14 cellular contexts compared by ENCODE assay signal in the genomic region with DNA sequence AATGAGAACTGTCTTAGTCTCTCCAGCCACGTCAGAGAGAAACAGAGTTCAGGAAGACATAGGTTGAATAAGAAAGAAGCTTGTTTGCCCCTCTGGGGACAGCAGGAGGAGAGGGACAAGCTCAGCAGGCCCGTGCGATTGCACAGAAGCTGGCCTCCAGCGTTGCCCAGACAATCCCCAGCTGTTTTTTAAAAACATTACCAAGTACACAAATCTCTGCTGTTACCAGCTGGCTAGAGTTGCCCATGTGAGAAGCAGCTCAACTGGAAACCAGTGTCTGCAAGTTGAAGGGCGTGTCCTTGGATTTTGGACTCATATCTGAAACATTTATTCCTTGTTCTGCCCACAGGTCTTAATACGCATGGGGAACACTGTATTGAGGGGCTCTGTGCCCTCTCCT.
DNase-seq lines count a peak whose midpoint lies in the region; ATAC-seq and TF ChIP-seq lines count a peak whose summit lies in the region.
"Had no signal": no experiment of that assay in that cellular context is flagged by ENCODE, and none has a peak within 500 bp of the region (broad histone marks: within the 10 kb centered on the region; RNA-seq: fewer than 3 reads in every experiment).

No MANE protein-coding gene starts in this region.

- no peak for DNase-seq in activated CD4-positive, alpha-beta T cell treated with anti-CD3 and anti-CD28 coated beads, Interleukin-2, amount 10 ng/mL, durations not matched to agents 24 days and 14 days
- no peak for DNase-seq in activated CD4-positive, alpha-beta T cell treated with anti-CD3 and anti-CD28 coated beads for 1 hour
- DNase-seq in OCI-LY7 (ENCODE audit: low spot score), result no peak
- DNase-seq in esophagus muscularis mucosa (ENCODE audit: extremely low spot score), result peak; percentile 55
- DNase-seq in stimulated activated effector memory CD8-positive, alpha-beta T cell treated with anti-CD3 and anti-CD28 coated beads, Interleukin-12 subunit alpha, Interleukin-12 subunit beta, amount 100 ng/mL, for 72 hours (ENCODE audit: low spot score in 2 of 2), result no peak
- DNase-seq in glomerular visceral epithelial cell (ENCODE audit: extremely low spot score), result no peak
- DNase-seq in erythroblast (lab: John Stamatoyannopoulos, UW), result no peak
- DNase-seq: effector CD8-positive, alpha-beta T cell; GF-D8; NCI-H2029 treated with DMSO at 0.1 percent for 48 hours; WERI-Rb-1 had no signal

- H3K27ac Mint-ChIP-seq in activated CD4-positive, alpha-beta T cell treated with anti-CD3 and anti-CD28 coated beads, Interleukin-2, amount 10 ng/mL, durations not matched to agents 24 days and 14 days, result peak overlapping the region; percentile 91
- peak overlapping the region; percentile 93 for H3K27ac Mint-ChIP-seq in stimulated activated effector memory CD8-positive, alpha-beta T cell treated with anti-CD3 and anti-CD28 coated beads, Interleukin-12 subunit alpha, Interleukin-12 subunit beta, amount 100 ng/mL, for 72 hours

- H3K4me2 ChIP-seq in OCI-LY7 (ENCODE audit: low read length), result no peak overlapping the region
- H3K4me2 ChIP-seq: hepatocyte had no signal

- no TSS peak for BruUV-seq in OCI-LY7 (replicated peaks; lab: Mats Ljungman, UMichigan)

- TF ChIP-seq CTCF in OCI-LY7 (conservative IDR thresholded peaks at IDR 0.05; ENCODE audit: low read length) (no peak), esophagus muscularis mucosa (IDR thresholded peaks at IDR 0.05) (no peak)

- no peaks in the 10 kb centered on the region for H3K79me2 ChIP-seq in OCI-LY7 (ENCODE audit: insufficient read depth, low read depth, low read length)
- H3K79me2 ChIP-seq: hepatocyte had no signal

- TF ChIP-seq POLR2A in esophagus muscularis mucosa (IDR thresholded peaks at IDR 0.05; ENCODE audit: low read depth) (no peak), erythroblast (IDR thresholded peaks at IDR 0.05; ENCODE audit: low read length) (no peak)

- CTCF ChIA-PET in OCI-LY7 (lab: Charles Lee; ENCODE audit: unreplicated experiment), result no interaction called here

- TF ChIP-seq EP300 in esophagus muscularis mucosa (IDR thresholded peaks at IDR 0.05), result no peak

- no peaks in the 10 kb centered on the region for H3K9me3 ChIP-seq in OCI-LY7 (ENCODE audit: low read length)
- no peaks in the 10 kb centered on the region for H3K9me3 ChIP-seq in esophagus muscularis mucosa
- H3K9me3 ChIP-seq: adrenal gland had no signal

- intact Hi-C loops in activated CD4-positive, alpha-beta T cell treated with anti-CD3 and anti-CD28 coated beads, Interleukin-2, amount 10 ng/mL, durations not matched to agents 24 days and 14 days (cut with micrococcal nuclease), result loop anchor here (1.0 to 5.0 kb wide), 5 partner anchors 20 to 101 kb away; no protein-coding TSS in a partner anchor
- intact Hi-C loops in OCI-LY7 (cut with micrococcal nuclease; ENCODE audit: unreplicated experiment), result no loop called here
- intact Hi-C loops in esophagus muscularis mucosa (cut with DNase I), result no loop called here

- 78% methylated on average over 6 of the region's 6 CpGs for WGBS in esophagus muscularis mucosa

- H3K36me3 ChIP-seq in OCI-LY7 (ENCODE audit: insufficient read depth, low read length) (no peaks in the 10 kb centered on the region), esophagus muscularis mucosa (no peaks in the 10 kb centered on the region)
- H3K36me3 ChIP-seq: adrenal gland, WERI-Rb-1 had no signal

- H3K4me3 ChIP-seq in OCI-LY7 (ENCODE audit: low read depth, low read length, poor library complexity, severe bottlenecking) (no peak overlapping the region), esophagus muscularis mucosa (no peak overlapping the region)
- H3K4me3 ChIP-seq: adrenal gland, hepatocyte had no signal

- no peaks in the 10 kb centered on the region for H3K9me2 ChIP-seq in OCI-LY7 (ENCODE audit: insufficient read depth, low read length)

- H3K4me3 Mint-ChIP-seq in activated CD4-positive, alpha-beta T cell treated with anti-CD3 and anti-CD28 coated beads, Interleukin-2, amount 10 ng/mL, durations not matched to agents 24 days and 14 days, result no peak overlapping the region
- peak overlapping the region; percentile 53 for H3K4me3 Mint-ChIP-seq in stimulated activated effector memory CD8-positive, alpha-beta T cell treated with anti-CD3 and anti-CD28 coated beads, Interleukin-12 subunit alpha, Interleukin-12 subunit beta, amount 100 ng/mL, for 72 hours

- H3K36me3 Mint-ChIP-seq in activated CD4-positive, alpha-beta T cell treated with anti-CD3 and anti-CD28 coated beads, Interleukin-2, amount 10 ng/mL, durations not matched to agents 24 days and 14 days (ENCODE audit: low read depth), result peaks cover 2% of the 10 kb centered on the region
- H3K36me3 Mint-ChIP-seq in stimulated activated effector memory CD8-positive, alpha-beta T cell treated with anti-CD3 and anti-CD28 coated beads, Interleukin-12 subunit alpha, Interleukin-12 subunit beta, amount 100 ng/mL, for 72 hours, result no peaks in the 10 kb centered on the region

- H3K9me3 Mint-ChIP-seq in activated CD4-positive, alpha-beta T cell treated with anti-CD3 and anti-CD28 coated beads, Interleukin-2, amount 10 ng/mL, durations not matched to agents 24 days and 14 days, result peaks cover 6% of the 10 kb centered on the region
- H3K9me3 Mint-ChIP-seq in stimulated activated effector memory CD8-positive, alpha-beta T cell treated with anti-CD3 and anti-CD28 coated beads, Interleukin-12 subunit alpha, Interleukin-12 subunit beta, amount 100 ng/mL, for 72 hours, result no peaks in the 10 kb centered on the region

- no peaks in the 10 kb centered on the region for H3K27me3 Mint-ChIP-seq in activated CD4-positive, alpha-beta T cell treated with anti-CD3 and anti-CD28 coated beads, Interleukin-2, amount 10 ng/mL, durations not matched to agents 24 days and 14 days

- POLR2A ChIA-PET in OCI-LY7 (lab: Charles Lee), result interaction anchor here (0.8 to 2.1 kb wide), 5 partner anchors 10 to 50 kb away, joined by 3 to 7 read pairs (median 4); no protein-coding TSS in a partner anchor

- H3K4me1 ChIP-seq in OCI-LY7 (ENCODE audit: insufficient read depth, low read length, poor library complexity, severe bottlenecking), result peaks cover 34% of the 10 kb centered on the region
- H3K4me1 ChIP-seq in esophagus muscularis mucosa, result peaks cover 0 to 7% (median 3%) of the 10 kb centered on the region in 4 donors

- H3K27me3 ChIP-seq in esophagus muscularis mucosa, result no peaks in the 10 kb centered on the region
- H3K27me3 ChIP-seq: adrenal gland, hepatocyte had no signal

- H3K27ac ChIP-seq in OCI-LY7 (ENCODE audit: low read depth, low read length, poor library complexity, severe bottlenecking) (no peak overlapping the region), esophagus muscularis mucosa (replicated peaks in 1 of 4) (no peak overlapping the region)
- H3K27ac ChIP-seq: hepatocyte, WERI-Rb-1 had no signal

- ATAC-seq in stimulated activated effector memory CD8-positive, alpha-beta T cell treated with anti-CD3 and anti-CD28 coated beads, Interleukin-12 subunit alpha, Interleukin-12 subunit beta, amount 100 ng/mL, for 72 hours, result no peak
- no peak for ATAC-seq in HG03378 (IDR thresholded peaks at IDR 0.05; ENCODE audit: unreplicated experiment)

- no peaks in the 10 kb centered on the region for H4K20me1 ChIP-seq in OCI-LY7 (ENCODE audit: insufficient read depth, low read length)

- H3K4me1 Mint-ChIP-seq in activated CD4-positive, alpha-beta T cell treated with anti-CD3 and anti-CD28 coated beads, Interleukin-2, amount 10 ng/mL, durations not matched to agents 24 days and 14 days, result peaks cover 62% of the 10 kb centered on the region
- H3K4me1 Mint-ChIP-seq in stimulated activated effector memory CD8-positive, alpha-beta T cell treated with anti-CD3 and anti-CD28 coated beads, Interleukin-12 subunit alpha, Interleukin-12 subunit beta, amount 100 ng/mL, for 72 hours, result peaks cover 76% of the 10 kb centered on the region

- peak overlapping the region; percentile 97 for H2AFZ ChIP-seq in OCI-LY7 (ENCODE audit: low read length)
- H2AFZ ChIP-seq: hepatocyte had no signal
